ENCODE assay signal across 8 cellular contexts in genomic region chr17:39699157-39699817, GRCh38. TPM values are rescaled to one million over a fixed set of nuclear protein-coding genes. Genes with fewer than 3 reads are reported as not detected.
DNase-seq lines count a peak whose midpoint lies in the region; FAIRE-seq and TF ChIP-seq lines count a peak whose summit lies in the region.
"Not testable (repeated sequence)": the region's sequence is repeated elsewhere in the genome, so short reads cannot be mapped to it uniquely, and the experiment has no call there.

No MANE protein-coding gene starts in this region.

- not testable (repeated sequence) for H3K4ac ChIP-seq in H1 (replicated peaks; ENCODE audit: insufficient read length, low read depth, low read length); trophoblast cell (ENCODE audit: low read depth, low read length)

- not testable (repeated sequence) for TF ChIP-seq POLR2A in H1 (IDR thresholded peaks at IDR 0.05; ENCODE audit: control extremely low read depth in 1 of 2, low read depth in 2 of 2, low read length in 2 of 2); testis (IDR thresholded peaks at IDR 0.05)

- POLR2A ChIA-PET in AG04449 (lab: Yijun Ruan, JAX) = interaction anchor here (0.6 to 2.0 kb wide), 11 partner anchors 10 to 248 kb away, joined by 3 to 27 read pairs (median 4); partner anchors contain the start of genes MED1, MIEN1, PGAP3 and TCAP
- POLR2A ChIA-PET in H1 (lab: Charles Lee; ENCODE audit: partially characterized antibody) = interaction anchor here (0.8 to 38.1 kb wide), 14 partner anchors 16 to 103 kb away, joined by 3 to 708 read pairs (median 4); partner anchors contain the start of genes MIEN1, PGAP3, PNMT and STARD3

- not testable (repeated sequence) for H2BK120ac ChIP-seq in H1 (replicated peaks; ENCODE audit: low read depth, low read length)
- H2BK120ac ChIP-seq in trophoblast cell (ENCODE audit: insufficient read depth, low read length, poor library complexity) = peak overlapping the region; percentile 20

- H4K8ac ChIP-seq in H1 (ENCODE audit: extremely low read depth, insufficient read depth, low read length) = not testable (repeated sequence)
- H4K8ac ChIP-seq in trophoblast cell (ENCODE audit: low read depth, low read length) = peak overlapping the region; percentile 66

- not testable (repeated sequence) for H2BK15ac ChIP-seq in H1 (ENCODE audit: low read length)

- peak overlapping the region; percentile 40 for H3K4me3 Mint-ChIP-seq in activated naive CD8-positive, alpha-beta T cell treated with anti-CD3 and anti-CD28 coated beads for 36 hours

- not testable (repeated sequence) for H3K27ac Mint-ChIP-seq in activated naive CD8-positive, alpha-beta T cell treated with anti-CD3 and anti-CD28 coated beads for 36 hours

- H3K14ac ChIP-seq in H1 (ENCODE audit: insufficient read length); trophoblast cell (ENCODE audit: low read length): not testable (repeated sequence)

- DNase-seq in AG04449 (ENCODE audit: low read depth, low spot score); activated naive CD8-positive, alpha-beta T cell treated with anti-CD3 and anti-CD28 coated beads for 36 hours; H1 (ENCODE audit: low read depth in 1 of 2, low spot score in 2 of 2); right atrium auricular region (ENCODE audit: low spot score); trophoblast cell; testis: not testable (repeated sequence)

- H2BK5ac ChIP-seq in H1 (ENCODE audit: low read depth, low read length) = peak overlapping the region; percentile 37; the same call in 1 of the 2 replicates
- not testable (repeated sequence) for H2BK5ac ChIP-seq in trophoblast cell (ENCODE audit: low read depth, low read length, poor library complexity)

- TF ChIP-seq CTCF in AG04449 (IDR thresholded peaks at IDR 0.05; ENCODE audit: insufficient read depth, low read length, missing control alignments); H1 (IDR thresholded peaks at IDR 0.05; ENCODE audit: control extremely low read depth in 1 of 3, insufficient read depth in 1 of 3, low read depth in 1 of 3, low read length in 3 of 3); right atrium auricular region (IDR thresholded peaks at IDR 0.05): not testable (repeated sequence)
- peak in 1 of 3 experiments; percentile 5 for TF ChIP-seq CTCF in testis (IDR thresholded peaks at IDR 0.05)

- H4K20me1 ChIP-seq in H1 (replicated peaks in 1 of 2; ENCODE audit: control insufficient read depth in 1 of 2, insufficient read depth in 2 of 2, low read length in 2 of 2) = peaks cover 8 to 10% of the 10 kb centered on the region in 2 experiments

- peak overlapping the region; percentile 76 for H4K12ac ChIP-seq in trophoblast cell (ENCODE audit: low read depth, low read length)

- peak overlapping the region; percentile 67 for H4K91ac ChIP-seq in H1 (replicated peaks; ENCODE audit: insufficient read length, low read length)
- not testable (repeated sequence) for H4K91ac ChIP-seq in trophoblast cell (ENCODE audit: low read depth, low read length)

- not testable (repeated sequence) for H3K27me3 ChIP-seq in HUES64 (ENCODE audit: insufficient read depth, low read length); H1 (replicated peaks in 1 of 4; ENCODE audit: control insufficient read depth in 3 of 4, extremely low read depth in 1 of 4, insufficient read depth in 3 of 4, low read length in 3 of 4); right atrium auricular region; trophoblast cell (ENCODE audit: insufficient read depth, low read length); testis

- not testable (repeated sequence) for H3K36me3 ChIP-seq in HUES64 (ENCODE audit: insufficient read depth, low read length); H1 (ENCODE audit: control insufficient read depth in 2 of 4, insufficient read depth in 4 of 4, low read length in 3 of 4); right atrium auricular region; mesodermal cell (ENCODE audit: control insufficient read depth, insufficient read depth, low read length); trophoblast cell (ENCODE audit: control insufficient read depth in 1 of 2, insufficient read depth in 2 of 2, low read length in 2 of 2); testis (ENCODE audit: low read depth, missing control alignments)

- intact Hi-C loops in testis (cut with DNase I; ENCODE audit: low total_unique reads) = not testable (repeated sequence)

- TF ChIP-seq RAD21 in H1 (IDR thresholded peaks at IDR 0.05 in 1 of 2, conservative IDR thresholded peaks at IDR 0.05 in 1 of 2; ENCODE audit: low read depth in 2 of 2, low read length in 2 of 2) = not testable (repeated sequence)

- H2BK20ac ChIP-seq in H1 (ENCODE audit: low read length) = not testable (repeated sequence)

- H3K4me1 ChIP-seq in HUES64 (ENCODE audit: insufficient read depth, low read length) (peaks cover 46% of the 10 kb centered on the region), H1 (replicated peaks in 1 of 4; ENCODE audit: control insufficient read depth in 3 of 4, insufficient read depth in 4 of 4, low read length in 3 of 4) (peaks cover 25 to 48% (median 34%) of the 10 kb centered on the region in 4 experiments), right atrium auricular region (peaks cover 0 to 46% of the 10 kb centered on the region in 2 donors), mesodermal cell (ENCODE audit: control insufficient read depth, insufficient read depth, low read length, poor library complexity, severe bottlenecking) (peaks cover 32% of the 10 kb centered on the region), trophoblast cell (ENCODE audit: control insufficient read depth in 1 of 2, insufficient read depth in 2 of 2, low read length in 2 of 2) (peaks cover 20 to 21% of the 10 kb centered on the region in 2 experiments)
- not testable (repeated sequence) for H3K4me1 ChIP-seq in testis

- FAIRE-seq in H1 (lab: Jason Lieb, UNC) = not testable (repeated sequence)

- H3K27ac ChIP-seq in HUES64 (ENCODE audit: low read depth, low read length) (peak overlapping the region; percentile 84), H1 (ENCODE audit: low read depth, low read length) (0 out of 2 replicates have a peak overlapping the region, but pooled peaks have one; percentile 68), right atrium auricular region (peak overlapping the region; percentile 90 to 92), mesodermal cell (ENCODE audit: low read depth, low read length, severe bottlenecking) (peak overlapping the region; percentile 41), testis (peak overlapping the region in 1 of 2 donors; percentile 11)
- H3K27ac ChIP-seq in trophoblast cell (ENCODE audit: low read depth, low read length) = not testable (repeated sequence)

- not testable (repeated sequence) for H3K23ac ChIP-seq in H1 (ENCODE audit: insufficient read length); trophoblast cell (ENCODE audit: low read length)

- H3K9me3 ChIP-seq in HUES64 (ENCODE audit: insufficient read depth, low read depth, low read length); H1 (ENCODE audit: insufficient read depth in 2 of 2, low read depth in 1 of 2, low read length in 1 of 2); right atrium auricular region; mesodermal cell (ENCODE audit: control insufficient read depth, low read length); trophoblast cell (ENCODE audit: insufficient read depth, low read depth, low read length); testis: not testable (repeated sequence)

- not testable (repeated sequence) for TF ChIP-seq EP300 in H1 (IDR thresholded peaks at IDR 0.05; ENCODE audit: borderline replicate concordance in 1 of 2, low read depth in 2 of 2, low read length in 2 of 2)

- H3K4me3 ChIP-seq in AG04449 (ENCODE audit: low read depth, low read length) (peak overlapping the region; percentile 78), HUES64 (ENCODE audit: low read length) (peak overlapping the region; percentile 85), H1 (ENCODE audit: extremely low read depth in 1 of 4, insufficient read depth in 2 of 4, low read depth in 3 of 4, low read length in 4 of 4) (peak overlapping the region; percentile 78 to 98 (median 89)), right atrium auricular region (peak overlapping the region; percentile 93 to 99), mesodermal cell (ENCODE audit: extremely low read depth, insufficient read depth, low read length, poor library complexity, severe bottlenecking) (peak overlapping the region; percentile 81), trophoblast cell (ENCODE audit: low read depth, low read length) (peak overlapping the region; percentile 86), testis (peak overlapping the region; percentile 67 to 76)

- H2BK12ac ChIP-seq in H1 (ENCODE audit: low read depth, low read length); trophoblast cell (ENCODE audit: low read length): not testable (repeated sequence)

- not testable (repeated sequence) for H2AFZ ChIP-seq in H1 (ENCODE audit: low read length)
- peak overlapping the region; percentile 76 for H2AFZ ChIP-seq in trophoblast cell (ENCODE audit: insufficient read depth, low read length, poor library complexity)

- H3K9ac ChIP-seq in HUES64 (ENCODE audit: low read depth, low read length) = peak overlapping the region; percentile 82
- H3K9ac ChIP-seq in H1 (replicated peaks in 1 of 4; ENCODE audit: extremely low read depth in 1 of 4, low read depth in 3 of 4, low read length in 3 of 4) = peak overlapping the region in 3 of 4 experiments; percentile 55 to 74 (median 70); a peak in 3 of 7 replicates
- peak overlapping the region; percentile 36 for H3K9ac ChIP-seq in trophoblast cell (ENCODE audit: low read length)

- peaks cover 13% of the 10 kb centered on the region for H3K23me2 ChIP-seq in H1 (ENCODE audit: low read depth, low read length)

- not testable (repeated sequence) for H3K36me3 Mint-ChIP-seq in activated naive CD8-positive, alpha-beta T cell treated with anti-CD3 and anti-CD28 coated beads for 36 hours

- CTCF ChIA-PET in AG04449 (lab: Yijun Ruan, JAX) = interaction anchor here (1.1 to 7.9 kb wide), 12 partner anchors 8 to 151 kb away, joined by 3 to 48 read pairs (median 6); partner anchors contain the start of genes MIEN1, PGAP3 and PNMT
- CTCF ChIA-PET in H1 (lab: Charles Lee; ENCODE audit: partially characterized antibody) = interaction anchor here (0.7 to 52.4 kb wide), 14 partner anchors 9 to 124 kb away, joined by 3 to 1885 read pairs (median 4); partner anchors contain the start of genes MIEN1, PGAP3, PNMT and PPP1R1B

- H3K79me2 ChIP-seq in H1 (ENCODE audit: control insufficient read depth in 1 of 2, insufficient read depth in 2 of 2, low read length in 2 of 2) = peaks cover 34 to 63% of the 10 kb centered on the region in 2 experiments
- not testable (repeated sequence) for H3K79me2 ChIP-seq in trophoblast cell (ENCODE audit: control insufficient read depth, insufficient read depth, low read length, poor library complexity)

- H3K79me1 ChIP-seq in H1 (ENCODE audit: low read depth, low read length) = not testable (repeated sequence)
- peaks cover 11% of the 10 kb centered on the region for H3K79me1 ChIP-seq in trophoblast cell (ENCODE audit: low read length)

- H3K56ac ChIP-seq in H1 (replicated peaks; ENCODE audit: insufficient read length, low read depth, low read length) = peak overlapping the region; percentile 5

- H3K18ac ChIP-seq in H1 (ENCODE audit: extremely low read depth, low read length); trophoblast cell (ENCODE audit: low read length): not testable (repeated sequence)

- H3K4me2 ChIP-seq in H1 (ENCODE audit: insufficient read depth in 1 of 2, low read depth in 2 of 2, low read length in 2 of 2) (peak overlapping the region; percentile 88 to 94), trophoblast cell (ENCODE audit: low read length) (peak overlapping the region; percentile 89)

- 41% methylated on average over 11 of the region's 11 CpGs for WGBS in HUES64
- 52% methylated on average over 11 of the region's 11 CpGs; no CpG with 5 or more reads in 1 of the 2 experiments for WGBS in H1 (ENCODE audit: extremely low coverage in 1 of 2, insufficient coverage in 1 of 2, insufficient read length in 1 of 2, insufficient replicate concordance in 2 of 2, low coverage in 1 of 2, low lambda C conversion rate in 2 of 2, missing lambda C conversion rate in 1 of 2), 2 experiments
- WGBS in mesodermal cell (ENCODE audit: insufficient coverage in 2 of 2), 2 experiments = 49 to 54% methylated on average over 5 to 7 of the region's 11 CpGs
- WGBS in trophoblast cell (ENCODE audit: extremely low coverage, insufficient coverage, insufficient read length) = no CpG with 5 or more reads among the region's 11 CpGs
- 50 to 51% methylated on average over 11 of the region's 11 CpGs for WGBS in testis, 2 donors

- not testable (repeated sequence) for H3K4me1 Mint-ChIP-seq in activated naive CD8-positive, alpha-beta T cell treated with anti-CD3 and anti-CD28 coated beads for 36 hours

- H4K5ac ChIP-seq in H1 (ENCODE audit: insufficient read length, low read depth, low read length) = peak overlapping the region; percentile 60

- H3K27me3 Mint-ChIP-seq in activated naive CD8-positive, alpha-beta T cell treated with anti-CD3 and anti-CD28 coated beads for 36 hours = peaks cover 40% of the 10 kb centered on the region

- not testable (repeated sequence) for H2AK5ac ChIP-seq in H1 (ENCODE audit: low read depth, low read length); trophoblast cell (ENCODE audit: low read length)

- not testable (repeated sequence) for H3K9me3 Mint-ChIP-seq in activated naive CD8-positive, alpha-beta T cell treated with anti-CD3 and anti-CD28 coated beads for 36 hours

RNA-seq across cellular contexts. Expression of gene ERBB2, which starts 0.6 kb away (rescaled TPM):
- polyA plus RNA-seq in HUES64 (2013, experiment 1 of 2) = 138 TPM
- 104 TPM for polyA plus RNA-seq in HUES64 (2013, experiment 2 of 2)
- total RNA-seq in activated naive CD8-positive, alpha-beta T cell treated with anti-CD3 and anti-CD28 coated beads for 36 hours = 1 to 10 TPM; 3.8 to 4.3 TPM
- total RNA-seq in H1 (2021; fragmentation: NEBNext Ultra II Directional; extraction: Animal tissue kit (Norgen Biotek cat#: 25700)) = 394 and 403 TPM in 2 replicates
- polyA plus RNA-seq in H1 (2011; rRNA removed) (183 and 278 TPM in 2 replicates), testis (ENCODE audit: insufficient read depth, low read depth, low replicate concordance) (32.1 TPM)
- polyA plus RNA-seq in H1 (2011; cell fraction: cytosol; rRNA removed) = 174 TPM
- polyA plus RNA-seq in H1 (2011; cell fraction: nucleus; rRNA removed) = 329 TPM
- polyA plus RNA-seq in H1 (2012, experiment 1 of 2) = 181 to 248 TPM (median 223 TPM) in 4 replicates
- polyA plus RNA-seq in H1 (2012, experiment 2 of 2) = 260 TPM
- 199 TPM for polyA plus RNA-seq in H1 (2013, experiment 1 of 2)
- polyA plus RNA-seq in H1 (2013, experiment 2 of 2) = 211 TPM
- 255 and 261 TPM in 2 replicates for polyA minus RNA-seq in H1 (2011; rRNA and poly(A)+ RNA removed)
- polyA minus RNA-seq in H1 (2011; cell fraction: cytosol; rRNA and poly(A)+ RNA removed) = 264 TPM
- polyA minus RNA-seq in H1 (2011; cell fraction: nucleus; rRNA and poly(A)+ RNA removed) = 204 TPM
- total RNA-seq in right atrium auricular region (10 to 100 TPM; 73.5 to 85.5 TPM), testis (10 to 100 TPM; 32.1 to 40.0 TPM)
- polyA plus RNA-seq in mesodermal cell (2013, experiment 1 of 2) = 44.8 TPM
- 46.1 TPM for polyA plus RNA-seq in mesodermal cell (2013, experiment 2 of 2)
- polyA plus RNA-seq in trophoblast cell (2013) = 30.7 and 30.9 TPM in 2 replicates

RNA-seq across cellular contexts. Expression of gene PGAP3, which starts 11.4 kb away (rescaled TPM):
- 10.3 TPM for polyA plus RNA-seq in HUES64 (2013, experiment 1 of 2)
- polyA plus RNA-seq in HUES64 (2013, experiment 2 of 2) = 8.7 TPM
- 1 to 10 TPM; 7.8 to 8.9 TPM for total RNA-seq in activated naive CD8-positive, alpha-beta T cell treated with anti-CD3 and anti-CD28 coated beads for 36 hours
- 18.5 and 21.0 TPM in 2 replicates for total RNA-seq in H1 (2021; fragmentation: NEBNext Ultra II Directional; extraction: Animal tissue kit (Norgen Biotek cat#: 25700))
- polyA plus RNA-seq in H1 (2011; rRNA removed) = 30.7 and 32.2 TPM in 2 replicates
- 26.7 TPM for polyA plus RNA-seq in H1 (2011; cell fraction: cytosol; rRNA removed)
- polyA plus RNA-seq in H1 (2011; cell fraction: nucleus; rRNA removed) = 97.3 TPM
- polyA plus RNA-seq in H1 (2012, experiment 1 of 2) = 16.4 to 26.1 TPM (median 23.6 TPM) in 4 replicates
- 17.3 TPM for polyA plus RNA-seq in H1 (2012, experiment 2 of 2)
- polyA plus RNA-seq in H1 (2013, experiment 1 of 2) = 16.2 TPM
- 14.6 TPM for polyA plus RNA-seq in H1 (2013, experiment 2 of 2)
- polyA minus RNA-seq in H1 (2011; rRNA and poly(A)+ RNA removed) = 28.0 and 33.0 TPM in 2 replicates
- 11.7 TPM for polyA minus RNA-seq in H1 (2011; cell fraction: cytosol; rRNA and poly(A)+ RNA removed)
- 13.7 TPM for polyA minus RNA-seq in H1 (2011; cell fraction: nucleus; rRNA and poly(A)+ RNA removed)
- total RNA-seq in right atrium auricular region = 10 to 100 TPM; 14.0 to 21.6 TPM
- polyA plus RNA-seq in mesodermal cell (2013, experiment 1 of 2) = 7.4 TPM
- 7.5 TPM for polyA plus RNA-seq in mesodermal cell (2013, experiment 2 of 2)
- polyA plus RNA-seq in trophoblast cell (2013) = 3.7 and 4.3 TPM in 2 replicates
- 10 to 100 TPM; 28.6 to 37.4 TPM for total RNA-seq in testis
- polyA plus RNA-seq in testis (ENCODE audit: insufficient read depth, low read depth, low replicate concordance) = 21.1 TPM

RNA-seq across cellular contexts. Expression of gene PNMT, which starts 31.0 kb away (rescaled TPM):
- polyA plus RNA-seq in HUES64 (2013, experiment 1 of 2) = 2.9 TPM
- polyA plus RNA-seq in HUES64 (2013, experiment 2 of 2) = 1.9 TPM
- not detected for total RNA-seq in activated naive CD8-positive, alpha-beta T cell treated with anti-CD3 and anti-CD28 coated beads for 36 hours
- total RNA-seq in H1 (2021; fragmentation: NEBNext Ultra II Directional; extraction: Animal tissue kit (Norgen Biotek cat#: 25700)) = 4.4 and 5.6 TPM in 2 replicates
- polyA plus RNA-seq in H1 (2011; rRNA removed) (10.5 and 10.9 TPM in 2 replicates), testis (ENCODE audit: insufficient read depth, low read depth, low replicate concordance) (2.9 TPM)
- polyA plus RNA-seq in H1 (2011; cell fraction: cytosol; rRNA removed) = 8.1 TPM
- polyA plus RNA-seq in H1 (2011; cell fraction: nucleus; rRNA removed) = 10.0 TPM
- 4.3 to 8.6 TPM (median 7.6 TPM) in 4 replicates for polyA plus RNA-seq in H1 (2012, experiment 1 of 2)
- polyA plus RNA-seq in H1 (2012, experiment 2 of 2) = 5.6 TPM
- 3.4 TPM for polyA plus RNA-seq in H1 (2013, experiment 1 of 2)
- polyA plus RNA-seq in H1 (2013, experiment 2 of 2) = 3.4 TPM
- 0.95 and 1.4 TPM in 2 replicates for polyA minus RNA-seq in H1 (2011; rRNA and poly(A)+ RNA removed)
- polyA minus RNA-seq in H1 (2011; cell fraction: cytosol; rRNA and poly(A)+ RNA removed) = 4.9 TPM
- 1.7 TPM for polyA minus RNA-seq in H1 (2011; cell fraction: nucleus; rRNA and poly(A)+ RNA removed)
- total RNA-seq in right atrium auricular region (10 to 100 TPM; 14.9 to 26.2 TPM), testis (1 to 10 TPM; 2.6 to 2.7 TPM)
- 0.66 TPM for polyA plus RNA-seq in mesodermal cell (2013, experiment 1 of 2)
- polyA plus RNA-seq in mesodermal cell (2013, experiment 2 of 2) = 0.66 TPM
- 0.05 and 0.07 TPM in 2 replicates for polyA plus RNA-seq in trophoblast cell (2013)

RNA-seq across cellular contexts. Expression of gene MIEN1, which starts 31.0 kb away (rescaled TPM):
- 29.9 TPM for polyA plus RNA-seq in HUES64 (2013, experiment 1 of 2)
- polyA plus RNA-seq in HUES64 (2013, experiment 2 of 2) = 42.8 TPM
- total RNA-seq in activated naive CD8-positive, alpha-beta T cell treated with anti-CD3 and anti-CD28 coated beads for 36 hours = 10 to 100 TPM; 30.7 to 33.3 TPM
- 29.6 and 30.0 TPM in 2 replicates for total RNA-seq in H1 (2021; fragmentation: NEBNext Ultra II Directional; extraction: Animal tissue kit (Norgen Biotek cat#: 25700))
- 54.9 and 57.9 TPM in 2 replicates for polyA plus RNA-seq in H1 (2011; rRNA removed)
- polyA plus RNA-seq in H1 (2011; cell fraction: cytosol; rRNA removed) = 54.6 TPM
- 42.7 TPM for polyA plus RNA-seq in H1 (2011; cell fraction: nucleus; rRNA removed)
- 37.9 to 58.0 TPM (median 50.9 TPM) in 4 replicates for polyA plus RNA-seq in H1 (2012, experiment 1 of 2)
- 59.0 TPM for polyA plus RNA-seq in H1 (2012, experiment 2 of 2)
- 49.1 TPM for polyA plus RNA-seq in H1 (2013, experiment 1 of 2)
- polyA plus RNA-seq in H1 (2013, experiment 2 of 2) = 49.1 TPM
- 20.0 and 21.9 TPM in 2 replicates for polyA minus RNA-seq in H1 (2011; rRNA and poly(A)+ RNA removed)
- 19.7 TPM for polyA minus RNA-seq in H1 (2011; cell fraction: cytosol; rRNA and poly(A)+ RNA removed)
- 24.2 TPM for polyA minus RNA-seq in H1 (2011; cell fraction: nucleus; rRNA and poly(A)+ RNA removed)
- total RNA-seq in right atrium auricular region = 10 to 100 TPM; 77.5 to 77.8 TPM
- polyA plus RNA-seq in mesodermal cell (2013, experiment 1 of 2) = 50.0 TPM
- 44.1 TPM for polyA plus RNA-seq in mesodermal cell (2013, experiment 2 of 2)
- 44.1 and 45.7 TPM in 2 replicates for polyA plus RNA-seq in trophoblast cell (2013)
- total RNA-seq in testis = 10 to 100 TPM; 47.9 to 53.1 TPM
- polyA plus RNA-seq in testis (ENCODE audit: insufficient read depth, low read depth, low replicate concordance) = 89.1 TPM

RNA-seq across cellular contexts. Expression of gene TCAP, which starts 34.1 kb away (rescaled TPM):
- polyA plus RNA-seq in HUES64 (2013, experiment 1 of 2) = 0.40 TPM
- polyA plus RNA-seq in HUES64 (2013, experiment 2 of 2) = 0.32 TPM
- under 1 TPM; 0.78 to 0.89 TPM for total RNA-seq in activated naive CD8-positive, alpha-beta T cell treated with anti-CD3 and anti-CD28 coated beads for 36 hours
- total RNA-seq in H1 (2021; fragmentation: NEBNext Ultra II Directional; extraction: Animal tissue kit (Norgen Biotek cat#: 25700)) = 1.4 TPM in 2 replicates
- polyA plus RNA-seq in H1 (2011; rRNA removed) = 0.82 and 1.3 TPM in 2 replicates
- 1.2 TPM for polyA plus RNA-seq in H1 (2011; cell fraction: cytosol; rRNA removed)
- polyA plus RNA-seq in H1 (2011; cell fraction: nucleus; rRNA removed) = 8.9 TPM
- 1.7 to 2.6 TPM (median 2.3 TPM) in 4 replicates for polyA plus RNA-seq in H1 (2012, experiment 1 of 2)
- 1.4 TPM for polyA plus RNA-seq in H1 (2012, experiment 2 of 2)
- polyA plus RNA-seq in H1 (2013, experiment 1 of 2) = 0.49 TPM
- polyA plus RNA-seq in H1 (2013, experiment 2 of 2) = 0.48 TPM
- polyA minus RNA-seq in H1 (2011; rRNA and poly(A)+ RNA removed) = 1.1 and 1.3 TPM in 2 replicates
- 1.4 TPM for polyA minus RNA-seq in H1 (2011; cell fraction: cytosol; rRNA and poly(A)+ RNA removed)
- 4.2 TPM for polyA minus RNA-seq in H1 (2011; cell fraction: nucleus; rRNA and poly(A)+ RNA removed)
- 1,000 to 10,000 TPM; 3,380 to 5,284 TPM for total RNA-seq in right atrium auricular region
- 1.3 TPM for polyA plus RNA-seq in mesodermal cell (2013, experiment 1 of 2)
- 0.96 TPM for polyA plus RNA-seq in mesodermal cell (2013, experiment 2 of 2)
- 0.15 and 0.19 TPM in 2 replicates for polyA plus RNA-seq in trophoblast cell (2013)
- total RNA-seq in testis = 1 to 10 TPM; 3.0 to 6.0 TPM
- 49.8 TPM for polyA plus RNA-seq in testis (ENCODE audit: insufficient read depth, low read depth, low replicate concordance)

Comparison
In these comparisons a context has a peak if more than half of its experiments do, and no peak if none do; other contexts are left out.
1. RNA of gene ERBB2, which starts 0.6 kb away (total RNA-seq): 394 to 403 TPM in H1, 73.5 to 85.5 TPM in right atrium auricular region and 32.1 to 40.0 TPM in testis; 3.8 to 4.3 TPM in activated naive CD8-positive, alpha-beta T cell treated with anti-CD3 and anti-CD28 coated beads for 36 hours; every median in the first group is over 4 times any median in the second.
2. Peak in every context shown above with its lines, with median percentiles within 50 percentile points of each other: H3K4me3 ChIP-seq and H3K9ac ChIP-seq.